ENCODE assay signal across 9 cellular contexts in genomic region chr11:99015634-99016454, GRCh38. TPM values are rescaled to one million over a fixed set of nuclear protein-coding genes. Genes with fewer than 3 reads are reported as not detected.
DNase-seq lines count a peak whose midpoint lies in the region; ATAC-seq, FAIRE-seq and TF ChIP-seq lines count a peak whose summit lies in the region.
"Had no signal": no experiment of that assay in that cellular context is flagged by ENCODE, and none has a peak within 500 bp of the region (broad histone marks: within the 10 kb centered on the region; RNA-seq: fewer than 3 reads in every experiment).

No MANE protein-coding gene starts in this region.

- H3K36me3 Mint-ChIP-seq in CD4-positive, alpha-beta memory T cell, result no peaks in the 10 kb centered on the region
- no peaks in the 10 kb centered on the region for H3K36me3 Mint-ChIP-seq in neural progenitor cell
- no peaks in the 10 kb centered on the region for H3K36me3 Mint-ChIP-seq in activated T-helper 17 cell treated with anti-CD3 and anti-CD28 coated beads, Interleukin-2, amount 50 U/mL, for 72 hours (ENCODE audit: low read depth)

- H3K27ac ChIP-seq in CD4-positive, alpha-beta memory T cell (ENCODE audit: low read depth, low read length), result no peak overlapping the region
- H3K27ac ChIP-seq in OCI-LY7 (ENCODE audit: low read depth, low read length, poor library complexity, severe bottlenecking) (no peak overlapping the region), neural progenitor cell (no peak overlapping the region)

- TF ChIP-seq CTCF in OCI-LY7 (conservative IDR thresholded peaks at IDR 0.05; ENCODE audit: low read length) (peak; percentile 95), neural progenitor cell (IDR thresholded peaks at IDR 0.05) (peak; percentile 94)

- H3F3A ChIP-seq in neural progenitor cell (ENCODE audit: low read depth), result peaks cover 5% of the 10 kb centered on the region

- CTCF ChIA-PET in CD4-positive, alpha-beta memory T cell (lab: Charles Lee; ENCODE audit: partially characterized antibody), result interaction anchor here (0.5 to 2.5 kb wide), 6 partner anchors 9 to 1125 kb away, joined by 3 to 15 read pairs (median 4); no protein-coding TSS in a partner anchor
- CTCF ChIA-PET in OCI-LY7 (lab: Charles Lee; ENCODE audit: unreplicated experiment), result no interaction called here

- POLR2A ChIA-PET in CD4-positive, alpha-beta memory T cell (lab: Charles Lee; ENCODE audit: partially characterized antibody), result no interaction called here
- POLR2A ChIA-PET in OCI-LY7 (lab: Charles Lee), result interaction anchor here (0.6 to 0.8 kb wide), 3 partner anchors 9 to 548 kb away, joined by 3 read pairs; no protein-coding TSS in a partner anchor

- peak; percentile 82 for FAIRE-seq in endometrium (lab: Jason Lieb, UNC)

- H3K79me2 ChIP-seq in OCI-LY7 (ENCODE audit: insufficient read depth, low read depth, low read length) (no peaks in the 10 kb centered on the region), neural progenitor cell (ENCODE audit: low read depth) (no peaks in the 10 kb centered on the region)

- peaks cover 0 to 4% (median 0%) of the 10 kb centered on the region in 8 donors for H3K9me3 Mint-ChIP-seq in CD4-positive, alpha-beta memory T cell
- H3K9me3 Mint-ChIP-seq in neural progenitor cell, result no peaks in the 10 kb centered on the region
- H3K9me3 Mint-ChIP-seq in activated T-helper 17 cell treated with anti-CD3 and anti-CD28 coated beads, Interleukin-2, amount 50 U/mL, for 72 hours, result no peaks in the 10 kb centered on the region

- no peaks in the 10 kb centered on the region for H3K36me3 ChIP-seq in CD4-positive, alpha-beta memory T cell (ENCODE audit: insufficient read depth, low read length)
- H3K36me3 ChIP-seq in OCI-LY7 (ENCODE audit: insufficient read depth, low read length) (no peaks in the 10 kb centered on the region), neural progenitor cell (no peaks in the 10 kb centered on the region)

- no peak overlapping the region for H3K9ac ChIP-seq in neural progenitor cell

- H4K20me1 ChIP-seq in OCI-LY7 (ENCODE audit: insufficient read depth, low read length) (no peaks in the 10 kb centered on the region), neural progenitor cell (ENCODE audit: low read depth) (no peaks in the 10 kb centered on the region)

- no TSS peak for BruUV-seq in OCI-LY7 (replicated peaks; lab: Mats Ljungman, UMichigan)

- no peaks in the 10 kb centered on the region for H3K4me1 ChIP-seq in CD4-positive, alpha-beta memory T cell (ENCODE audit: insufficient read depth, low read length)
- no peaks in the 10 kb centered on the region for H3K4me1 ChIP-seq in OCI-LY7 (ENCODE audit: insufficient read depth, low read length, poor library complexity, severe bottlenecking)
- no peaks in the 10 kb centered on the region for H3K4me1 ChIP-seq in neural progenitor cell

- no peak overlapping the region for H3K4me3 ChIP-seq in CD4-positive, alpha-beta memory T cell (ENCODE audit: low read length in 2 of 2)
- no peak overlapping the region for H3K4me3 ChIP-seq in OCI-LY7 (ENCODE audit: low read depth, low read length, poor library complexity, severe bottlenecking)
- no peak overlapping the region for H3K4me3 ChIP-seq in neural progenitor cell

- H3K27me3 Mint-ChIP-seq in CD4-positive, alpha-beta memory T cell, result peaks cover 6 to 17% of the 10 kb centered on the region in 2 donors
- H3K27me3 Mint-ChIP-seq in neural progenitor cell (ENCODE audit: insufficient read depth, low read depth), result peaks cover 7% of the 10 kb centered on the region
- H3K27me3 Mint-ChIP-seq in activated T-helper 17 cell treated with anti-CD3 and anti-CD28 coated beads, Interleukin-2, amount 50 U/mL, for 72 hours, result peaks cover 23% of the 10 kb centered on the region

- intact Hi-C loops in CD4-positive, alpha-beta memory T cell (cut with micrococcal nuclease), result no loop called here
- intact Hi-C loops in OCI-LY7 (cut with micrococcal nuclease; ENCODE audit: unreplicated experiment), result loop anchor here (5.0 kb wide), 1 partner anchor 721 kb away; no protein-coding TSS in a partner anchor

- peak; percentile 76 for ATAC-seq in GM18870 (IDR thresholded peaks at IDR 0.05; ENCODE audit: unreplicated experiment)
- peak; percentile 45 for ATAC-seq in HG03521 (IDR thresholded peaks at IDR 0.05; ENCODE audit: unreplicated experiment)
- no peak for ATAC-seq in activated T-helper 17 cell treated with anti-CD3 and anti-CD28 coated beads, Interleukin-2, amount 50 U/mL, for 72 hours (replicated peaks)

- H3K27ac Mint-ChIP-seq in CD4-positive, alpha-beta memory T cell, result no peak overlapping the region
- no peak overlapping the region for H3K27ac Mint-ChIP-seq in neural progenitor cell
- no peak overlapping the region for H3K27ac Mint-ChIP-seq in activated T-helper 17 cell treated with anti-CD3 and anti-CD28 coated beads, Interleukin-2, amount 50 U/mL, for 72 hours

- peaks cover 5 to 12% (median 6%) of the 10 kb centered on the region in 4 donors for H3K4me1 Mint-ChIP-seq in CD4-positive, alpha-beta memory T cell
- H3K4me1 Mint-ChIP-seq in neural progenitor cell, result peaks cover 8% of the 10 kb centered on the region
- no peaks in the 10 kb centered on the region for H3K4me1 Mint-ChIP-seq in activated T-helper 17 cell treated with anti-CD3 and anti-CD28 coated beads, Interleukin-2, amount 50 U/mL, for 72 hours

- H2AFZ ChIP-seq in OCI-LY7 (ENCODE audit: low read length) (no peak overlapping the region), neural progenitor cell (replicated peaks) (no peak overlapping the region)

- H3K27me3 ChIP-seq in CD4-positive, alpha-beta memory T cell (ENCODE audit: insufficient read depth, low read length), result no peaks in the 10 kb centered on the region
- H3K27me3 ChIP-seq in neural progenitor cell, result peaks cover 28% of the 10 kb centered on the region

- H3K4me3 Mint-ChIP-seq in CD4-positive, alpha-beta memory T cell, result no peak overlapping the region
- no peak overlapping the region for H3K4me3 Mint-ChIP-seq in neural progenitor cell
- no peak overlapping the region for H3K4me3 Mint-ChIP-seq in activated T-helper 17 cell treated with anti-CD3 and anti-CD28 coated beads, Interleukin-2, amount 50 U/mL, for 72 hours

- DNase-seq in CD4-positive, alpha-beta memory T cell, result peak in 4 of 5 donors; percentile 21 to 33 (median 30)
- DNase-seq in OCI-LY7 (ENCODE audit: low spot score), result peak; percentile 58
- peak; percentile 67 for DNase-seq in neural progenitor cell (ENCODE audit: low spot score)
- no peak for DNase-seq in OCI-M2 (lab: John Stamatoyannopoulos, UW; ENCODE audit: unreplicated experiment)

- no peaks in the 10 kb centered on the region for H3K9me2 ChIP-seq in OCI-LY7 (ENCODE audit: insufficient read depth, low read length)

- H3K4me2 ChIP-seq in OCI-LY7 (ENCODE audit: low read length), result no peak overlapping the region
- no peak overlapping the region for H3K4me2 ChIP-seq in neural progenitor cell

- no peaks in the 10 kb centered on the region for H3K9me3 ChIP-seq in CD4-positive, alpha-beta memory T cell (ENCODE audit: control insufficient read depth in 1 of 2, low read length in 2 of 2)
- H3K9me3 ChIP-seq in OCI-LY7 (ENCODE audit: low read length) (no peaks in the 10 kb centered on the region), neural progenitor cell (ENCODE audit: low read depth) (no peaks in the 10 kb centered on the region)

RNA-seq across cellular contexts. Expression of gene CNTN5, which starts 4.9 kb away (rescaled TPM):
- total RNA-seq in CD4-positive, alpha-beta memory T cell, result not detected
- polyA plus RNA-seq in CD4-positive, alpha-beta memory T cell, result not detected
- total RNA-seq in OCI-LY7 (2014; rRNA removed; shearing (Covaris generic)), result not detected in 2 replicates
- total RNA-seq in OCI-LY7 (2022), result not detected in 2 replicates
- 0.03 and 0.19 TPM in 2 replicates for total RNA-seq in neural progenitor cell (ENCODE audit: low replicate concordance)
- total RNA-seq in activated T-helper 17 cell treated with anti-CD3 and anti-CD28 coated beads, Interleukin-2, amount 50 U/mL, for 72 hours, result not detected
- total RNA-seq: T-helper 1 cell treated with Interleukin-12 subunit alpha and Interleukin-12 subunit beta and Interleukin-4 antibody, amounts not matched to agents 30 ng/mL and 1 ng/mL, for 36 hours had no signal
